Comparison of ENCODE assay signal across 32 cellular contexts in genomic region chrX:83422836-83423235, GRCh38.
"Had no signal": no experiment of that assay in that cellular context is flagged by ENCODE, and none has a peak within 500 bp of the region (broad histone marks: within the 10 kb centered on the region; RNA-seq: fewer than 3 reads in every experiment).

No MANE protein-coding gene starts in this region.

- DNase-seq: activated effector memory CD4-positive, alpha-beta T cell treated with anti-CD3 and anti-CD28 coated beads, Interleukin-2, amount 50 U/mL, for 16 hours; activated effector memory CD4-positive, alpha-beta T cell treated with Interleukin-2 at 50 U/mL for 16 hours; activated gamma-delta T cell; activated gamma-delta T cell treated with Interleukin-2 at 50 U/mL for 16 hours; activated naive CD4-positive, alpha-beta T cell; activated naive CD4-positive, alpha-beta T cell treated with anti-CD3 and anti-CD28 coated beads for 36 hours; activated naive CD4-positive, alpha-beta T cell treated with anti-CD3 and anti-CD28 coated beads, Interleukin-2, amount 10 ng/mL, durations not matched to agents 7 days and 5 days; activated naive CD4-positive, alpha-beta T cell treated with anti-CD3 and anti-CD28 coated beads, Interleukin-2, amount 50 U/mL, for 16 hours; activated naive CD4-positive, alpha-beta T cell treated with Interleukin-2 at 50 U/mL for 16 hours; activated naive CD8-positive, alpha-beta T cell treated with anti-CD3 and anti-CD28 coated beads for 36 hours; activated naive CD8-positive, alpha-beta T cell treated with anti-CD3 and anti-CD28 coated beads, Interleukin-2, amount 10 ng/mL, durations not matched to agents 7 days and 5 days; activated naive CD8-positive, alpha-beta T cell treated with anti-CD3 and anti-CD28 coated beads, Interleukin-2, amount 50 U/mL, for 24 hours; activated T-cell treated with anti-CD3 and anti-CD28 coated beads, Interleukin-2, amount 50 U/mL, for 24 hours; activated T-cell treated with anti-CD3 and anti-CD28 coated beads, Interleukin-2, amount 50 U/mL, for 4 hours; activated T-cell treated with anti-CD3 and anti-CD28 coated beads, Interleukin-2, amount 50 U/mL, for 48 hours; activated T-cell treated with anti-CD3 and anti-CD28 coated beads, Interleukin-2, amount 50 U/mL, for 72 hours; adrenal gland; amniotic stem cell; amygdala; aorta; body of pancreas; brain microvascular endothelial cell; caudate nucleus; central memory CD4-positive, alpha-beta T cell; cerebellar nuclear complex had no signal

- H3K4me3 ChIP-seq: adrenal gland, ascending aorta, body of pancreas, breast epithelium, cardiac muscle cell had no signal

- ATAC-seq: activated naive CD4-positive, alpha-beta T cell treated with anti-CD3 and anti-CD28 coated beads, Interleukin-2, amount 50 U/mL, for 72 hours; activated naive CD8-positive, alpha-beta T cell treated with anti-CD3 and anti-CD28 coated beads, Interleukin-2, amount 50 U/mL, for 24 hours; activated T-cell treated with anti-CD3 and anti-CD28 coated beads, Interleukin-2, amount 50 U/mL, for 4 hours; activated T-cell treated with anti-CD3 and anti-CD28 coated beads, Interleukin-2, amount 50 U/mL, for 72 hours; activated T-helper 17 cell treated with anti-CD3 and anti-CD28 coated beads, Interleukin-2, amount 50 U/mL, for 72 hours; body of pancreas had no signal

- H3K4me1 ChIP-seq: adrenal gland, ascending aorta, body of pancreas, breast epithelium had no signal

- H3K36me3 ChIP-seq: adrenal gland, ascending aorta, brain microvascular endothelial cell, breast epithelium, cardiac muscle cell had no signal

- H3K9me3 ChIP-seq: adrenal gland, ascending aorta, body of pancreas had no signal

- H3K27ac ChIP-seq: adrenal gland, ascending aorta, body of pancreas, brain microvascular endothelial cell, breast epithelium, cardiac muscle cell had no signal

- FAIRE-seq: astrocyte, bronchial epithelial cell had no signal
